ENCODE assay signal across 1 cellular context in the genomic region with DNA sequence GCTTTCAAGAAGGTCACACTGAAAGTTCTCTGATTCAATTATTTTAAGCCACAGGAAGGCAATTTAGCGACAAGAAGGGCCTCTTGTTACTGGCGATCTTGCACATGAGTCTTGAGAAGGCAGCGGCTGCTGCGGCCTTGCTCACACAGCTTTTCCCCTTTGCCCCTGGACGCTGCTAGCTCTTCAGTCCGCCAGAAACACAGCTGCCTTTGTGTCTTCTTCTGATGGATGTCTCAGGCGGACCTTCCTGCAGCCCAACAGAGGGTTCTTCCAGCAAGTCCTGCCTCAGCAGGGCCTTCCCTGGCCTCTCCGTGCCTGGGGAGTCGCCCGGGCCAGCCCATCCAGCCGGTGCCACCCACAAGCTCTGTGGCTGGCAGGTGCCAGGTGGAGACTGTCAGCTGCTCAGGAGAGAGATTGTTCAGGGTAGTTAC.
TF ChIP-seq lines count a peak whose summit lies in the region.

No MANE protein-coding gene starts in this region.

TF ChIP-seq in H1, 55 proteins besides CTCF, POLR2A, EP300 and RAD21:
- TF ChIP-seq KDM5A (IDR thresholded peaks at IDR 0.05; ENCODE audit: low read length) (no peak), CHD1 (IDR thresholded peaks at IDR 0.05; ENCODE audit: low read depth, low read length) (no peak), CHD2 (IDR thresholded peaks at IDR 0.05; ENCODE audit: low read length) (no peak), CBX5 (IDR thresholded peaks at IDR 0.05; ENCODE audit: low read depth, low read length) (no peak), CBX8 (IDR thresholded peaks at IDR 0.05; ENCODE audit: borderline replicate concordance, low read depth, low read length) (no peak), PHF8 (conservative IDR thresholded peaks at IDR 0.05; ENCODE audit: low read depth, low read length) (no peak), POLR2AphosphoS5 (IDR thresholded peaks at IDR 0.05; ENCODE audit: low read depth, low read length) (no peak), KDM4A (IDR thresholded peaks at IDR 0.05; ENCODE audit: low read depth, low read length, severe bottlenecking) (no peak), GTF2F1 (IDR thresholded peaks at IDR 0.05; ENCODE audit: borderline replicate concordance, low read depth, low read length) (no peak), ASH2L (IDR thresholded peaks at IDR 0.05; ENCODE audit: low read length) (no peak), SIX5 (IDR thresholded peaks at IDR 0.05; ENCODE audit: low read depth, low read length) (no peak), SAP30 (IDR thresholded peaks at IDR 0.05; ENCODE audit: insufficient read depth, insufficient replicate concordance, low read length) (no peak)
- TF ChIP-seq, protein P1, sequence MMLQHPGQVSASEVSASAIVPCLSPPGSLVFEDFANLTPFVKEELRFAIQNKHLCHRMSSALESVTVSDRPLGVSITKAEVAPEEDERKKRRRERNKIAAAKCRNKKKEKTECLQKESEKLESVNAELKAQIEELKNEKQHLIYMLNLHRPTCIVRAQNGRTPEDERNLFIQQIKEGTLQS (IDR thresholded peaks at IDR 0.05; ENCODE audit: insufficient read depth, low read depth, low read length): no peak
